In the genomic region with DNA sequence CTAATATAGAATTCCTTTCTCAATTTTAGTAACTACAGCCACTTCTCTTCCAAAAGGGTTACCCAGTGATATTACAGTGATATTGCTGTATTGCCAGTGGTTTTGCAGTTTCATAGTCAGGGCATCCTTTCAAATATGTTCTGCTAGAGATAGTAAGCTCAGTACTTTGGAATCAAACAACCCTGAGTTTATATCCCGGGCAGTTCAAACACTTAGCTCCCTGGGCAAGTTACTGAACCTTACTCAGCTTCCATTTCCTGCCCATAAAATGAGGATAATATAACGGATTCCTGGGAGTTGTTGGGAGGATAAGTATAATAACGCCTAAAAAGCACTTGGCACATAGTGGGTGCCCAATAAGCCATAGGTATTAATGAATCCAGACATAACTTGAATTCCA, we compare ENCODE assay signal across 27 cellular contexts.
A peak's percentile ranks its signal among the peaks of the same experiment; 100 is the strongest.
DNase-seq lines count a peak whose midpoint lies in the region; ATAC-seq, FAIRE-seq and TF ChIP-seq lines count a peak whose summit lies in the region.
"Had no signal": no experiment of that assay in that cellular context is flagged by ENCODE, and none has a peak within 500 bp of the region (broad histone marks: within the 10 kb centered on the region; RNA-seq: fewer than 3 reads in every experiment).

No MANE protein-coding gene starts in this region.

- TF ChIP-seq CTCF in GM23338 (conservative IDR thresholded peaks at IDR 0.05; ENCODE audit: low read depth in 2 of 2) (no peak), hepatocyte (IDR thresholded peaks at IDR 0.05; ENCODE audit: poor library complexity) (no peak)

- H3K27me3 Mint-ChIP-seq in GM23338 (ENCODE audit: insufficient read depth, low read depth, poor library complexity): no peaks in the 10 kb centered on the region

- H3K9me3 Mint-ChIP-seq in GM23338: no peaks in the 10 kb centered on the region
- H3K9me3 Mint-ChIP-seq: CD14-positive monocyte; CD4-positive, CD25-positive, alpha-beta regulatory T cell; CD8-positive, alpha-beta memory T cell had no signal

- H3K27me3 ChIP-seq in GM23338 (ENCODE audit: insufficient read depth) (no peaks in the 10 kb centered on the region), hepatocyte (no peaks in the 10 kb centered on the region), small intestine (ENCODE audit: control insufficient read depth in 2 of 2, insufficient read depth in 2 of 2, low read length in 2 of 2) (no peaks in the 10 kb centered on the region)
- H3K27me3 ChIP-seq: BE2C, BLaER1 had no signal

- H3K9me3 ChIP-seq in hepatocyte (ENCODE audit: low read depth) (no peaks in the 10 kb centered on the region), small intestine (ENCODE audit: control insufficient read depth, low read depth) (no peaks in the 10 kb centered on the region)
- H3K9me3 ChIP-seq: BE2C, BLaER1 had no signal

- no peaks in the 10 kb centered on the region for H3K79me2 ChIP-seq in GM23338 (replicated peaks; ENCODE audit: insufficient read depth)
- H3K79me2 ChIP-seq in hepatocyte: no peaks in the 10 kb centered on the region

- no peak overlapping the region for H3K4me3 Mint-ChIP-seq in GM23338
- H3K4me3 Mint-ChIP-seq: CD14-positive monocyte; CD4-positive, alpha-beta memory T cell; CD4-positive, CD25-positive, alpha-beta regulatory T cell; CD8-positive, alpha-beta memory T cell had no signal

- H3K36me3 Mint-ChIP-seq in GM23338 (ENCODE audit: low read depth): no peaks in the 10 kb centered on the region
- H3K36me3 Mint-ChIP-seq: CD14-positive monocyte; CD4-positive, alpha-beta memory T cell; CD4-positive, CD25-positive, alpha-beta regulatory T cell; CD8-positive, alpha-beta memory T cell had no signal

- H3K4me1 ChIP-seq in GM23338 (ENCODE audit: insufficient read depth) (no peaks in the 10 kb centered on the region), hepatocyte (ENCODE audit: insufficient read depth) (no peaks in the 10 kb centered on the region), small intestine (ENCODE audit: control insufficient read depth in 2 of 2, insufficient read depth in 1 of 2, low read depth in 1 of 2, low read length in 1 of 2) (no peaks in the 10 kb centered on the region)
- H3K4me1 ChIP-seq: BE2C, BLaER1 had no signal

- no peak overlapping the region for H3K4me3 ChIP-seq in GM23338
- H3K4me3 ChIP-seq in hepatocyte: no peak overlapping the region
- H3K4me3 ChIP-seq in small intestine (ENCODE audit: low read depth in 1 of 2, low read length in 2 of 2): no peak overlapping the region
- H3K4me3 ChIP-seq: BLaER1 had no signal

- no peaks in the 10 kb centered on the region for H3F3A ChIP-seq in GM23338 (replicated peaks; ENCODE audit: low read depth)

- 33% methylated on average over 3 of the region's 3 CpGs for WGBS in hepatocyte (ENCODE audit: low lambda C conversion rate, missing lambda C conversion rate)
- 30 to 67% (median 36%) methylated on average over 3 of the region's 3 CpGs for WGBS in small intestine, 3 donors

- H3K27ac Mint-ChIP-seq in GM23338: no peak overlapping the region
- H3K27ac Mint-ChIP-seq: CD14-positive monocyte; CD4-positive, alpha-beta memory T cell; CD4-positive, CD25-positive, alpha-beta regulatory T cell; CD8-positive, alpha-beta memory T cell had no signal

- no peaks in the 10 kb centered on the region for H4K20me1 ChIP-seq in GM23338 (replicated peaks; ENCODE audit: insufficient read depth)
- no peaks in the 10 kb centered on the region for H4K20me1 ChIP-seq in hepatocyte (ENCODE audit: insufficient read depth, poor library complexity, severe bottlenecking)
- H4K20me1 ChIP-seq: BLaER1 had no signal

- DNase-seq in GM23338 (ENCODE audit: low spot score) (no peak), hepatocyte (ENCODE audit: low spot score) (peak; percentile 21), left lobe of liver (ENCODE audit: low spot score) (no peak), small intestine (peak; percentile 21), SW480 (ENCODE audit: low spot score) (no peak)
- no peak for DNase-seq in stimulated activated CD4-positive, alpha-beta T cell treated with anti-CD3 and anti-CD28 coated beads, Interleukin-1b, Interleukin-23, amount 100 ng/mL, for 48 hours
- DNase-seq: 8988T; ACHN; BE2C; C1 segment of cervical spinal cord; CD4-positive, alpha-beta memory T cell; CD4-positive, CD25-positive, alpha-beta regulatory T cell; CD8-positive, alpha-beta memory T cell; COR-L47; DMS 273 treated with DMSO at 0.1 percent for 48 hours; DMS153; DMS53; DMS79; EL; GDM1 had no signal

- H3K4me2 ChIP-seq in GM23338 (no peak overlapping the region), hepatocyte (no peak overlapping the region)
- H3K4me2 ChIP-seq: BLaER1 had no signal

- no peaks in the 10 kb centered on the region for H3K9me2 ChIP-seq in GM23338 (ENCODE audit: insufficient read depth)
- H3K9me2 ChIP-seq in hepatocyte (replicated peaks; ENCODE audit: insufficient read depth): no peaks in the 10 kb centered on the region

- no peak for FAIRE-seq in small intestine (lab: Jason Lieb, UNC)
- FAIRE-seq: A204.1, GM12891, GM19239 had no signal

- no peaks in the 10 kb centered on the region for H3K36me3 ChIP-seq in GM23338 (ENCODE audit: insufficient read depth)
- H3K36me3 ChIP-seq in hepatocyte (replicated peaks; ENCODE audit: insufficient read depth, low read depth): no peaks in the 10 kb centered on the region
- H3K36me3 ChIP-seq in small intestine (ENCODE audit: control insufficient read depth in 2 of 2, insufficient read depth in 2 of 2, low read length in 2 of 2): no peaks in the 10 kb centered on the region
- H3K36me3 ChIP-seq: BE2C, BLaER1 had no signal

- no peaks in the 10 kb centered on the region for H3K4me1 Mint-ChIP-seq in GM23338
- H3K4me1 Mint-ChIP-seq: CD14-positive monocyte; CD4-positive, alpha-beta memory T cell; CD4-positive, CD25-positive, alpha-beta regulatory T cell; CD8-positive, alpha-beta memory T cell had no signal

- H3K27ac ChIP-seq in GM23338 (ENCODE audit: low read depth) (no peak overlapping the region), hepatocyte (no peak overlapping the region), small intestine (ENCODE audit: low read depth in 1 of 2, low read length in 1 of 2) (no peak overlapping the region)
- H3K27ac ChIP-seq: BLaER1 had no signal

- H2AFZ ChIP-seq in GM23338 (peak overlapping the region; percentile 29; the same call in 1 of the 2 replicates), hepatocyte (no peak overlapping the region)

- no peak for ATAC-seq in GM23338
- ATAC-seq in left lobe of liver: peak; percentile 66
- ATAC-seq in HG02870 (IDR thresholded peaks at IDR 0.05; ENCODE audit: unreplicated experiment): no peak
- no peak for ATAC-seq in HG03095 (IDR thresholded peaks at IDR 0.05; ENCODE audit: unreplicated experiment)

TF ChIP-seq in GM23338, 12 proteins besides CTCF, POLR2A, EP300 and RAD21:
- TF ChIP-seq POLR2AphosphoS5 (IDR thresholded peaks at IDR 0.05; ENCODE audit: low read depth) (no peak), ZNF114 (CRISPR knock-in tag; IDR thresholded peaks at IDR 0.05) (no peak), CREB1 (CRISPR knock-in tag; IDR thresholded peaks at IDR 0.05; ENCODE audit: low read depth) (no peak), JUNB (IDR thresholded peaks at IDR 0.05; ENCODE audit: unreplicated experiment) (no peak), EZH2 (IDR thresholded peaks at IDR 0.05; ENCODE audit: low read depth, unreplicated experiment) (no peak), STAT1 (IDR thresholded peaks at IDR 0.05; ENCODE audit: unreplicated experiment) (no peak), ZNF331 (CRISPR knock-in tag; IDR thresholded peaks at IDR 0.05; ENCODE audit: low read depth) (no peak), EZH2phosphoT487 (IDR thresholded peaks at IDR 0.05; ENCODE audit: unreplicated experiment) (no peak)
- TF ChIP-seq, protein P1, sequence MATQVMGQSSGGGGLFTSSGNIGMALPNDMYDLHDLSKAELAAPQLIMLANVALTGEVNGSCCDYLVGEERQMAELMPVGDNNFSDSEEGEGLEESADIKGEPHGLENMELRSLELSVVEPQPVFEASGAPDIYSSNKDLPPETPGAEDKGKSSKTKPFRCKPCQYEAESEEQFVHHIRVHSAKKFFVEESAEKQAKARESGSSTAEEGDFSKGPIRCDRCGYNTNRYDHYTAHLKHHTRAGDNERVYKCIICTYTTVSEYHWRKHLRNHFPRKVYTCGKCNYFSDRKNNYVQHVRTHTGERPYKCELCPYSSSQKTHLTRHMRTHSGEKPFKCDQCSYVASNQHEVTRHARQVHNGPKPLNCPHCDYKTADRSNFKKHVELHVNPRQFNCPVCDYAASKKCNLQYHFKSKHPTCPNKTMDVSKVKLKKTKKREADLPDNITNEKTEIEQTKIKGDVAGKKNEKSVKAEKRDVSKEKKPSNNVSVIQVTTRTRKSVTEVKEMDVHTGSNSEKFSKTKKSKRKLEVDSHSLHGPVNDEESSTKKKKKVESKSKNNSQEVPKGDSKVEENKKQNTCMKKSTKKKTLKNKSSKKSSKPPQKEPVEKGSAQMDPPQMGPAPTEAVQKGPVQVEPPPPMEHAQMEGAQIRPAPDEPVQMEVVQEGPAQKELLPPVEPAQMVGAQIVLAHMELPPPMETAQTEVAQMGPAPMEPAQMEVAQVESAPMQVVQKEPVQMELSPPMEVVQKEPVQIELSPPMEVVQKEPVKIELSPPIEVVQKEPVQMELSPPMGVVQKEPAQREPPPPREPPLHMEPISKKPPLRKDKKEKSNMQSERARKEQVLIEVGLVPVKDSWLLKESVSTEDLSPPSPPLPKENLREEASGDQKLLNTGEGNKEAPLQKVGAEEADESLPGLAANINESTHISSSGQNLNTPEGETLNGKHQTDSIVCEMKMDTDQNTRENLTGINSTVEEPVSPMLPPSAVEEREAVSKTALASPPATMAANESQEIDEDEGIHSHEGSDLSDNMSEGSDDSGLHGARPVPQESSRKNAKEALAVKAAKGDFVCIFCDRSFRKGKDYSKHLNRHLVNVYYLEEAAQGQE (IDR thresholded peaks at IDR 0.05; ENCODE audit: unreplicated experiment): no peak

Comparison
In these comparisons a context has a peak if more than half of its experiments do, and no peak if none do; other contexts are left out.
1. DNase-seq: peak in hepatocyte (single experiment) and small intestine (single experiment); none in GM23338 (single experiment), left lobe of liver (single experiment), stimulated activated CD4-positive, alpha-beta T cell treated with anti-CD3 and anti-CD28 coated beads, Interleukin-1b, Interleukin-23, amount 100 ng/mL, for 48 hours (single experiment) and SW480 (single experiment).